Comparison of ENCODE assay signal across 23 cellular contexts in genomic region chr16:89174877-89175276, GRCh38. TPM values are rescaled to one million over a fixed set of nuclear protein-coding genes. Genes with fewer than 3 reads are reported as not detected.
"Had no signal": no experiment of that assay in that cellular context is flagged by ENCODE, and none has a peak within 500 bp of the region (broad histone marks: within the 10 kb centered on the region; RNA-seq: fewer than 3 reads in every experiment).

No MANE protein-coding gene starts in this region.

- H3K27ac ChIP-seq: adrenal gland, cardiac muscle cell, left lung, right atrium auricular region, thyroid gland, uterus had no signal

- H3K4me1 ChIP-seq: uterus had no signal

- H3K36me3 ChIP-seq: adrenal gland, cardiac muscle cell, left lung, right atrium auricular region, thyroid gland, uterus had no signal

- H3K4me3 ChIP-seq: adrenal gland, cardiac muscle cell, dorsolateral prefrontal cortex, left lung, mucosa of descending colon, right atrium auricular region, thyroid gland, uterus had no signal

- H3K9me3 ChIP-seq: adrenal gland, left lung, mucosa of descending colon, right atrium auricular region, thyroid gland, uterus had no signal

- H3K9me3 Mint-ChIP-seq: activated CD8-positive, alpha-beta T cell treated with anti-CD3 and anti-CD28 coated beads for 36 hours; activated naive CD4-positive, alpha-beta T cell treated with anti-CD3 and anti-CD28 coated beads, Interleukin-2, amount 50 U/mL, for 24 hours; endodermal cell; natural killer cell; stimulated activated memory B cell treated with anti-CD40 and anti-IgM and Interleukin-4, amounts not matched to agents 10 μg/mL and 1 μg/mL and 100 μg/mL, for 72 hours; WTC11 had no signal

- H3K36me3 Mint-ChIP-seq: activated naive CD4-positive, alpha-beta T cell treated with anti-CD3 and anti-CD28 coated beads, Interleukin-2, amount 50 U/mL, for 24 hours; natural killer cell; stimulated activated memory B cell treated with anti-CD40 and anti-IgM and Interleukin-4, amounts not matched to agents 10 μg/mL and 1 μg/mL and 100 μg/mL, for 72 hours; WTC11 had no signal

- DNase-seq: activated CD4-positive, alpha-beta T cell treated with anti-CD3 and anti-CD28 coated beads for 48 hours; activated CD8-positive, alpha-beta T cell treated with anti-CD3 and anti-CD28 coated beads for 36 hours; activated effector memory CD4-positive, alpha-beta T cell treated with anti-CD3 and anti-CD28 coated beads, Interleukin-2, amount 50 U/mL, for 16 hours; activated T-cell treated with anti-CD3 and anti-CD28 coated beads, Interleukin-2, amount 50 U/mL, for 48 hours; adrenal gland; endodermal cell; hippocampal formation; left lung; mammary epithelial cell; mucosa of descending colon; natural killer cell; T-helper 17 cell; thyroid gland; uterus had no signal

- H3K4me3 Mint-ChIP-seq: activated CD8-positive, alpha-beta T cell treated with anti-CD3 and anti-CD28 coated beads for 36 hours; activated naive CD4-positive, alpha-beta T cell treated with anti-CD3 and anti-CD28 coated beads, Interleukin-2, amount 50 U/mL, for 24 hours; endodermal cell; natural killer cell; stimulated activated memory B cell treated with anti-CD40 and anti-IgM and Interleukin-4, amounts not matched to agents 10 μg/mL and 1 μg/mL and 100 μg/mL, for 72 hours; T-helper 17 cell; WTC11 had no signal

- H3K27me3 Mint-ChIP-seq: activated naive CD4-positive, alpha-beta T cell treated with anti-CD3 and anti-CD28 coated beads, Interleukin-2, amount 50 U/mL, for 24 hours; T-helper 17 cell had no signal

- H3K27ac Mint-ChIP-seq: activated CD8-positive, alpha-beta T cell treated with anti-CD3 and anti-CD28 coated beads for 36 hours; activated naive CD4-positive, alpha-beta T cell treated with anti-CD3 and anti-CD28 coated beads, Interleukin-2, amount 50 U/mL, for 24 hours; endodermal cell; natural killer cell; stimulated activated memory B cell treated with anti-CD40 and anti-IgM and Interleukin-4, amounts not matched to agents 10 μg/mL and 1 μg/mL and 100 μg/mL, for 72 hours; T-helper 17 cell; WTC11 had no signal

- ATAC-seq: activated CD8-positive, alpha-beta T cell treated with anti-CD3 and anti-CD28 coated beads for 36 hours; left lung; mucosa of descending colon; natural killer cell; stimulated activated memory B cell treated with anti-CD40 and anti-IgM and Interleukin-4, amounts not matched to agents 10 μg/mL and 1 μg/mL and 100 μg/mL, for 72 hours; T-helper 17 cell; WTC11 had no signal

- H3K27me3 ChIP-seq: adrenal gland, thyroid gland had no signal

RNA-seq across cellular contexts. Expression of gene CDH15, which starts 3.3 kb away (rescaled TPM):
- total RNA-seq: activated CD8-positive, alpha-beta T cell treated with anti-CD3 and anti-CD28 coated beads for 36 hours; epithelial cell of proximal tubule; mucosa of descending colon; right atrium auricular region; thyroid gland had no signal
- polyA plus RNA-seq: keratinocyte, mammary epithelial cell had no signal

RNA-seq across cellular contexts. Expression of gene SLC22A31, which starts 25.5 kb away (rescaled TPM):
- total RNA-seq: epithelial cell of proximal tubule, glomerular endothelial cell, uterus had no signal
- polyA plus RNA-seq: keratinocyte, mammary epithelial cell had no signal
